Comparison of ENCODE assay signal across 21 cellular contexts in genomic region chr20:48381353-48382120, GRCh38.
A peak's percentile ranks its signal among the peaks of the same experiment; 100 is the strongest.
DNase-seq lines count a peak whose midpoint lies in the region; ATAC-seq and TF ChIP-seq lines count a peak whose summit lies in the region.
"Had no signal": no experiment of that assay in that cellular context is flagged by ENCODE, and none has a peak within 500 bp of the region (broad histone marks: within the 10 kb centered on the region; RNA-seq: fewer than 3 reads in every experiment).

No MANE protein-coding gene starts in this region.

- H3K27me3 ChIP-seq in right atrium auricular region: no peaks in the 10 kb centered on the region
- H3K27me3 ChIP-seq: Peyer's patch had no signal

- no peak overlapping the region for H3K4me3 Mint-ChIP-seq in activated CD8-positive, alpha-beta T cell treated with anti-CD3 and anti-CD28 coated beads for 36 hours
- H3K4me3 Mint-ChIP-seq in stimulated activated naive CD8-positive, alpha-beta T cell treated with anti-CD3 and anti-CD28 coated beads, Interleukin-15, amount 100 ng/mL, for 72 hours: no peak overlapping the region
- H3K4me3 Mint-ChIP-seq: B cell, CD14-positive monocyte had no signal

- no peaks in the 10 kb centered on the region for H3K4me1 ChIP-seq in right atrium auricular region
- H3K4me1 ChIP-seq: Peyer's patch, SJSA1 had no signal

- no peaks in the 10 kb centered on the region for H3K36me3 ChIP-seq in right atrium auricular region
- H3K36me3 ChIP-seq: Peyer's patch, SJSA1 had no signal

- no peak overlapping the region for H3K4me3 ChIP-seq in right atrium auricular region
- H3K4me3 ChIP-seq in choroid plexus epithelial cell (ENCODE audit: low read depth, low read length): no peak overlapping the region
- H3K4me3 ChIP-seq: Peyer's patch, SJSA1 had no signal

- POLR2A ChIA-PET in activated CD8-positive, alpha-beta T cell treated with anti-CD3 and anti-CD28 coated beads for 36 hours (lab: Charles Lee): no interaction called here

- H3K27ac Mint-ChIP-seq in activated CD8-positive, alpha-beta T cell treated with anti-CD3 and anti-CD28 coated beads for 36 hours: no peak overlapping the region
- H3K27ac Mint-ChIP-seq in stimulated activated naive CD8-positive, alpha-beta T cell treated with anti-CD3 and anti-CD28 coated beads, Interleukin-15, amount 100 ng/mL, for 72 hours: no peak overlapping the region
- H3K27ac Mint-ChIP-seq: B cell, CD14-positive monocyte had no signal

- intact Hi-C loops in left ventricle myocardium superior (cut with micrococcal nuclease): no loop called here
- intact Hi-C loops in activated CD8-positive, alpha-beta T cell treated with anti-CD3 and anti-CD28 coated beads for 36 hours (cut with micrococcal nuclease): no loop called here

- H3K36me3 Mint-ChIP-seq in activated CD8-positive, alpha-beta T cell treated with anti-CD3 and anti-CD28 coated beads for 36 hours (ENCODE audit: low read depth): no peaks in the 10 kb centered on the region
- H3K36me3 Mint-ChIP-seq: CD14-positive monocyte had no signal

- no peak for TF ChIP-seq CTCF in right atrium auricular region (IDR thresholded peaks at IDR 0.05)
- TF ChIP-seq CTCF in choroid plexus epithelial cell (conservative IDR thresholded peaks at IDR 0.05; ENCODE audit: low read depth, low read length): no peak
- no peak for TF ChIP-seq CTCF in activated CD8-positive, alpha-beta T cell treated with anti-CD3 and anti-CD28 coated beads for 36 hours (IDR thresholded peaks at IDR 0.05)

- CTCF ChIA-PET in activated CD8-positive, alpha-beta T cell treated with anti-CD3 and anti-CD28 coated beads for 36 hours (lab: Charles Lee): interaction anchor here (1.2 kb wide), 1 partner anchor 239 kb away, joined by 3 read pairs; no protein-coding TSS in a partner anchor

- H3K4me1 Mint-ChIP-seq in activated CD8-positive, alpha-beta T cell treated with anti-CD3 and anti-CD28 coated beads for 36 hours (ENCODE audit: low read depth): no peaks in the 10 kb centered on the region
- no peaks in the 10 kb centered on the region for H3K4me1 Mint-ChIP-seq in stimulated activated naive CD8-positive, alpha-beta T cell treated with anti-CD3 and anti-CD28 coated beads, Interleukin-15, amount 100 ng/mL, for 72 hours
- H3K4me1 Mint-ChIP-seq: B cell, CD14-positive monocyte had no signal

- peak; percentile 38 for ATAC-seq in left ventricle myocardium superior
- no peak for ATAC-seq in activated CD8-positive, alpha-beta T cell treated with anti-CD3 and anti-CD28 coated beads for 36 hours
- no peak for ATAC-seq in stimulated activated naive CD8-positive, alpha-beta T cell treated with anti-CD3 and anti-CD28 coated beads, Interleukin-15, amount 100 ng/mL, for 72 hours

- H3K27ac ChIP-seq in right atrium auricular region: no peak overlapping the region
- H3K27ac ChIP-seq: KMS-11, Peyer's patch, SJSA1 had no signal

- peaks cover 4% of the 10 kb centered on the region for H3K27me3 Mint-ChIP-seq in activated CD8-positive, alpha-beta T cell treated with anti-CD3 and anti-CD28 coated beads for 36 hours
- H3K27me3 Mint-ChIP-seq in stimulated activated naive CD8-positive, alpha-beta T cell treated with anti-CD3 and anti-CD28 coated beads, Interleukin-15, amount 100 ng/mL, for 72 hours: peaks cover 29% of the 10 kb centered on the region

- H3K9me3 Mint-ChIP-seq in activated CD8-positive, alpha-beta T cell treated with anti-CD3 and anti-CD28 coated beads for 36 hours: no peaks in the 10 kb centered on the region
- H3K9me3 Mint-ChIP-seq in stimulated activated naive CD8-positive, alpha-beta T cell treated with anti-CD3 and anti-CD28 coated beads, Interleukin-15, amount 100 ng/mL, for 72 hours: no peaks in the 10 kb centered on the region

- DNase-seq in left ventricle myocardium superior (no peak), right atrium auricular region (ENCODE audit: low spot score) (no peak), choroid plexus epithelial cell (ENCODE audit: low read depth) (peak; percentile 7), mesenteric fat pad (ENCODE audit: low spot score) (peak; percentile 73), DMS153 treated with DMSO at 0.1 percent for 48 hours (lab: John Stamatoyannopoulos, UW; ENCODE audit: unreplicated experiment) (no peak)
- DNase-seq in activated CD8-positive, alpha-beta T cell treated with anti-CD3 and anti-CD28 coated beads for 36 hours: no peak
- no peak for DNase-seq in stimulated activated naive CD8-positive, alpha-beta T cell treated with anti-CD3 and anti-CD28 coated beads, Interleukin-15, amount 100 ng/mL, for 72 hours
- DNase-seq: DMS79, H7, IMR-90, NCI-H1092 treated with DMSO at 0.1 percent for 48 hours, NCI-H1436 treated with DMSO at 0.1 percent for 48 hours, NCI-H1930, NCI-H226, NCI-H510A treated with DMSO at 0.1 percent for 48 hours, NCI-H748 treated with DMSO at 0.1 percent for 48 hours, Peyer's patch had no signal

- H3K9me3 ChIP-seq in right atrium auricular region: no peaks in the 10 kb centered on the region
- H3K9me3 ChIP-seq: Peyer's patch, SJSA1 had no signal

Comparison
In these comparisons a context has a peak if more than half of its experiments do, and no peak if none do; other contexts are left out.
1. DNase-seq: peak in choroid plexus epithelial cell (single experiment) and mesenteric fat pad (single experiment); none in left ventricle myocardium superior (single experiment), right atrium auricular region (single experiment), DMS153 treated with DMSO at 0.1 percent for 48 hours (single experiment), activated CD8-positive, alpha-beta T cell treated with anti-CD3 and anti-CD28 coated beads for 36 hours (single experiment) and stimulated activated naive CD8-positive, alpha-beta T cell treated with anti-CD3 and anti-CD28 coated beads, Interleukin-15, amount 100 ng/mL, for 72 hours (0 of 2).